10 cellular contexts compared by ENCODE assay signal in genomic region chr11:2837096-2837601, GRCh38. TPM values are rescaled to one million over a fixed set of nuclear protein-coding genes. Genes with fewer than 3 reads are reported as not detected.
DNase-seq lines count a peak whose midpoint lies in the region; ATAC-seq, FAIRE-seq and TF ChIP-seq lines count a peak whose summit lies in the region.
"Had no signal": no experiment of that assay in that cellular context is flagged by ENCODE, and none has a peak within 500 bp of the region (broad histone marks: within the 10 kb centered on the region; RNA-seq: fewer than 3 reads in every experiment).

No MANE protein-coding gene starts in this region.

- DNase-seq in AG04449 (ENCODE audit: low read depth, low spot score): no peak
- DNase-seq in LHCN-M2 (ENCODE audit: low read depth): peak; percentile 12
- DNase-seq in colonic mucosa: peak; percentile 74
- peak; percentile 69 for DNase-seq in lung (ENCODE audit: low spot score)
- no peak for DNase-seq in activated CD4-positive, CD25-positive, alpha-beta regulatory T cell treated with anti-CD3 and anti-CD28 coated beads, Interleukin-2, amount 50 U/mL, for 72 hours
- no peak for DNase-seq in frontal cortex (ENCODE audit: low spot score in 2 of 2)
- DNase-seq: DND-41 had no signal

- TF ChIP-seq CTCF in AG04449 (IDR thresholded peaks at IDR 0.05; ENCODE audit: insufficient read depth, low read length, missing control alignments) (peak; percentile 17), colonic mucosa (IDR thresholded peaks at IDR 0.05) (no peak), lung (IDR thresholded peaks at IDR 0.05; ENCODE audit: control extremely low read depth, extremely low read depth) (no peak)

- H3K27me3 ChIP-seq in colonic mucosa (no peaks in the 10 kb centered on the region), lung (ENCODE audit: control insufficient read depth, insufficient read depth) (no peaks in the 10 kb centered on the region)

- H3K9ac ChIP-seq in colonic mucosa (ENCODE audit: low read depth in 2 of 2, low read length in 2 of 2): no peak overlapping the region

- H3K4me3 ChIP-seq in AG04449 (ENCODE audit: low read depth, low read length) (no peak overlapping the region), colonic mucosa (no peak overlapping the region), lung (no peak overlapping the region)

- POLR2A ChIA-PET in AG04449 (lab: Yijun Ruan, JAX): no interaction called here

- H3K27ac ChIP-seq in colonic mucosa: no peak overlapping the region
- H3K27ac ChIP-seq in lung (ENCODE audit: low read depth in 1 of 2, low read length in 1 of 2): no peak overlapping the region

- no peak for FAIRE-seq in frontal cortex (lab: Jason Lieb, UNC)
- FAIRE-seq: keratinocyte had no signal

- CTCF ChIA-PET in AG04449 (lab: Yijun Ruan, JAX): no interaction called here

- peak; percentile 27 for ATAC-seq in lung (ENCODE audit: insufficient read depth, low FRiP score)
- ATAC-seq in HG03135 (IDR thresholded peaks at IDR 0.05; ENCODE audit: unreplicated experiment): no peak
- ATAC-seq in HG03432 (IDR thresholded peaks at IDR 0.05; ENCODE audit: unreplicated experiment): no peak

- intact Hi-C loops in colonic mucosa (cut with DNase I): no loop called here

- 37 to 50% methylated on average over 19 to 20 of the region's 20 CpGs for WGBS in lung, 2 donors

- no peaks in the 10 kb centered on the region for H3K9me3 ChIP-seq in colonic mucosa
- no peaks in the 10 kb centered on the region for H3K9me3 ChIP-seq in lung (ENCODE audit: control insufficient read depth in 2 of 2, insufficient read depth in 1 of 2, low read length in 1 of 2)

- H3K36me3 ChIP-seq in colonic mucosa: no peaks in the 10 kb centered on the region
- H3K36me3 ChIP-seq in lung (ENCODE audit: control insufficient read depth in 2 of 2, insufficient read depth in 2 of 2, low read length in 2 of 2): no peaks in the 10 kb centered on the region

- no peaks in the 10 kb centered on the region for H3K4me1 ChIP-seq in colonic mucosa
- peaks cover 0 to 11% of the 10 kb centered on the region in 2 donors for H3K4me1 ChIP-seq in lung (ENCODE audit: control insufficient read depth in 2 of 2, insufficient read depth in 2 of 2, low read length in 2 of 2)

RNA-seq across cellular contexts. Expression of gene CDKN1C, which starts 48.4 kb away (rescaled TPM):
- total RNA-seq in LHCN-M2 (2014; rRNA removed) (0.45 and 2.5 TPM in 2 replicates), colonic mucosa (10 to 100 TPM; 10.9 to 18.2 TPM), lung (100 to 1,000 TPM in 1 of 2 donors, 10 to 100 TPM in 1; 29.7 to 123 TPM), frontal cortex (36.7 TPM)
- 1.4 TPM for polyA plus RNA-seq in LHCN-M2 (2012)
- 10 to 100 TPM in 1 of 2 donors, 1 to 10 TPM in 1; 9.9 to 24.0 TPM for polyA plus RNA-seq in lung

Comparison
In these comparisons a context has a peak if more than half of its experiments do, and no peak if none do; other contexts are left out.
1. DNase-seq: peak in LHCN-M2 (single experiment), colonic mucosa (single experiment) and lung (single experiment); none in AG04449 (single experiment), activated CD4-positive, CD25-positive, alpha-beta regulatory T cell treated with anti-CD3 and anti-CD28 coated beads, Interleukin-2, amount 50 U/mL, for 72 hours (single experiment) and frontal cortex (0 of 2).